In genomic region chr7:129825005-129825553, GRCh38 we compare ENCODE assay signal across 8 cellular contexts.
DNase-seq lines count a peak whose midpoint lies in the region; ATAC-seq and TF ChIP-seq lines count a peak whose summit lies in the region.

No MANE protein-coding gene starts in this region.

- peak; percentile 36 for ATAC-seq in GM18505 (IDR thresholded peaks at IDR 0.05; ENCODE audit: unreplicated experiment)
- peak; percentile 37 for ATAC-seq in HG02981 (IDR thresholded peaks at IDR 0.05; ENCODE audit: unreplicated experiment)

- TF ChIP-seq EP300 in suprapubic skin (IDR thresholded peaks at IDR 0.05) = no peak

- peaks cover 25% of the 10 kb centered on the region for H3K4me1 ChIP-seq in mononuclear cell (ENCODE audit: insufficient read depth, low read length)
- H3K4me1 ChIP-seq in suprapubic skin = peaks cover 20% of the 10 kb centered on the region

- TF ChIP-seq POLR2A in GM18505 (IDR thresholded peaks at IDR 0.05; ENCODE audit: borderline replicate concordance, extremely low read depth, insufficient read depth, insufficient read length) (no peak), suprapubic skin (IDR thresholded peaks at IDR 0.05) (no peak)

- no peaks in the 10 kb centered on the region for H3K9me3 ChIP-seq in WERI-Rb-1 (ENCODE audit: severe bottlenecking)
- no peaks in the 10 kb centered on the region for H3K9me3 ChIP-seq in mononuclear cell (ENCODE audit: low read depth, low read length)
- no peaks in the 10 kb centered on the region for H3K9me3 ChIP-seq in suprapubic skin

- no peak for DNase-seq in AG09319 (ENCODE audit: extremely low read depth, low read depth)
- peak; percentile 97 for DNase-seq in NCI-H2081 (lab: John Stamatoyannopoulos, UW)
- DNase-seq in WERI-Rb-1 = peak; percentile 95
- no peak for DNase-seq in epithelial cell of prostate (ENCODE audit: low read depth, low spot score)
- DNase-seq in suprapubic skin (ENCODE audit: low spot score in 2 of 2) = peak; percentile 78 to 84

- peak overlapping the region; percentile 70 for H3K4me3 ChIP-seq in WERI-Rb-1 (ENCODE audit: low read depth, low read length)
- peak overlapping the region; percentile 48 for H3K4me3 ChIP-seq in mononuclear cell (ENCODE audit: low read length)
- H3K4me3 ChIP-seq in suprapubic skin = peak overlapping the region; percentile 63

- H3K27me3 ChIP-seq in WERI-Rb-1 (ENCODE audit: insufficient read depth, low read depth, severe bottlenecking) (no peaks in the 10 kb centered on the region), mononuclear cell (ENCODE audit: insufficient read depth, low read length) (no peaks in the 10 kb centered on the region), suprapubic skin (no peaks in the 10 kb centered on the region)

- 3% methylated on average over 22 of the region's 23 CpGs for WGBS in suprapubic skin

- no peaks in the 10 kb centered on the region for H3K36me3 ChIP-seq in WERI-Rb-1
- H3K36me3 ChIP-seq in suprapubic skin = no peaks in the 10 kb centered on the region

- peak overlapping the region; percentile 87 for H3K27ac ChIP-seq in WERI-Rb-1
- peak overlapping the region; percentile 78 for H3K27ac ChIP-seq in epithelial cell of prostate
- H3K27ac ChIP-seq in suprapubic skin = no peak overlapping the region

- peak; percentile 45 for TF ChIP-seq CTCF in AG09319 (IDR thresholded peaks at IDR 0.05; ENCODE audit: low read depth, low read length)
- peak; percentile 73 for TF ChIP-seq CTCF in WERI-Rb-1 (IDR thresholded peaks at IDR 0.05; ENCODE audit: low read depth, low read length)
- TF ChIP-seq CTCF in suprapubic skin (IDR thresholded peaks at IDR 0.05) = no peak

Comparison
In these comparisons a context has a peak if more than half of its experiments do, and no peak if none do; other contexts are left out.
1. DNase-seq: peak in NCI-H2081 (2 of 2), WERI-Rb-1 (single experiment) and suprapubic skin (2 of 2); none in AG09319 (single experiment) and epithelial cell of prostate (single experiment).
2. CTCF ChIP-seq: peak in AG09319 (single experiment) and WERI-Rb-1 (single experiment); none in suprapubic skin (0 of 2).
3. Peak in every context shown above with its lines, with median percentiles within 50 percentile points of each other: H3K4me3 ChIP-seq.